21 cellular contexts compared by ENCODE assay signal in the genomic region with DNA sequence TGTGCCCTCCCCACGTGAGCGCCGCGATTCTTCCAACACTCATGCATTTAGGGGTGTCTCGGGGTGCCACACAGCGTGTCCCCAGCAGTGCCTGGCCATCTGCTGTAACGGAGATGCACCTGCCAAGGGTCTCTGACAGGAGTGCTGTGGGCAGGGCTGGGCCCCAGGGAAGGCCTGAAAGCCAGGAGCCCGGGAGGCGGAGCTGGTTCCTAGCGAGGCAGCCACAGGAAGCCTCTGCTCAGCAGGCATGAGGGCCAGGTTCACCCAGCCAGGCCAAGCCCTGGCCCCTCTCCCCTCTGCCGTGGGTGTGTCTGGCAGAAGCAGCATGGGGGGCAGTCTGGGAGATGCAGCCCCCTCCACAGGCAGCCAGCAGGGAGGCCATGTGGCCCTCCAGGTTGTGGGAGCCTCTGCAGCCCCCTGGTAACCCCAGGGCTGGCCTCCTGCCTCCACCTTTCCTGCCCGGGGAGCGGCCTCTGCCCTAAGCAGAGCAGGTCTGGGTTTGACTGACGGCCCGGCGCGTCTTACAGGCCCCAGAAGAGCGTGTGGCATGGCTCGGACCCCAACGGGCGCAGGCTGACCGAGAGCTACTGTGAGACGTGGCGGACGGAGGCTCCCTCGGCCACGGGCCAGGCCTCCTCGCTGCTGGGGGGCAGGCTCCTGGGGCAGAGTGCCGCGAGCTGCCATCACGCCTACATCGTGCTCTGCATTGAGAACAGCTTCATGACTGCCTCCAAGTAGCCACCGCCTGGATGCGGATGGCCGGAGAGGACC. TPM values are rescaled to one million over a fixed set of nuclear protein-coding genes. Genes with fewer than 3 reads are reported as not detected.
A peak's percentile ranks its signal among the peaks of the same experiment; 100 is the strongest.
DNase-seq lines count a peak whose midpoint lies in the region; ATAC-seq, FAIRE-seq and TF ChIP-seq lines count a peak whose summit lies in the region.
"Had no signal": no experiment of that assay in that cellular context is flagged by ENCODE, and none has a peak within 500 bp of the region (broad histone marks: within the 10 kb centered on the region; RNA-seq: fewer than 3 reads in every experiment).

No MANE protein-coding gene starts in this region.

- no peak for TF ChIP-seq POLR2A in HepG2 (IDR thresholded peaks at IDR 0.05; ENCODE audit: insufficient read depth in 1 of 2, low read depth in 2 of 2, low read length in 2 of 2)

- no peaks in the 10 kb centered on the region for H3K4me1 Mint-ChIP-seq in natural killer cell treated with Interleukin-12 subunit alpha and Interleukin-12 subunit beta and Interleukin-15 and Interleukin-18, amount 100 ng/mL, for 72 hours (ENCODE audit: low read depth in 2 of 2)
- no peaks in the 10 kb centered on the region for H3K4me1 Mint-ChIP-seq in natural killer cell
- H3K4me1 Mint-ChIP-seq: activated naive CD4-positive, alpha-beta T cell treated with anti-CD3 and anti-CD28 coated beads, Interleukin-2, amount 50 U/mL, for 24 hours had no signal

- H4K20me1 ChIP-seq in HepG2 (ENCODE audit: insufficient read depth, low read length), result no peaks in the 10 kb centered on the region

- FAIRE-seq in HepG2 (lab: Jason Lieb, UNC), result no peak
- FAIRE-seq: D721Med, GM19239 had no signal

- no peaks in the 10 kb centered on the region for H3K79me2 ChIP-seq in HepG2 (ENCODE audit: insufficient read depth, low read length)

- H3K9me3 ChIP-seq in HepG2 (ENCODE audit: low read length) (no peaks in the 10 kb centered on the region), upper lobe of right lung (no peaks in the 10 kb centered on the region)
- H3K9me3 ChIP-seq: body of pancreas, thoracic aorta had no signal

- no TSS peak for BruUV-seq in HepG2 (replicated peaks; lab: Mats Ljungman, UMichigan)

- POLR2A ChIA-PET in HepG2 (lab: Yijun Ruan, JAX), result interaction anchor here (1.6 kb wide), 1 partner anchor 13 kb away, joined by 8 read pairs; no protein-coding TSS in a partner anchor

- H3K36me3 ChIP-seq in HepG2 (replicated peaks in 1 of 2; ENCODE audit: control insufficient read depth in 1 of 2, insufficient read depth in 2 of 2, low read length in 2 of 2) (peaks cover 14 to 28% of the 10 kb centered on the region in 2 experiments; a peak in 3 of 5 replicates), upper lobe of right lung (peaks cover 7% of the 10 kb centered on the region)

- H3K4me3 Mint-ChIP-seq in natural killer cell treated with Interleukin-12 subunit alpha and Interleukin-12 subunit beta and Interleukin-15 and Interleukin-18, amount 100 ng/mL, for 72 hours, result no peak overlapping the region
- no peak overlapping the region for H3K4me3 Mint-ChIP-seq in natural killer cell
- H3K4me3 Mint-ChIP-seq: activated naive CD4-positive, alpha-beta T cell treated with anti-CD3 and anti-CD28 coated beads, Interleukin-2, amount 50 U/mL, for 24 hours; T-helper 2 cell treated with Interferon-gamma antibody and Interleukin-4, amounts not matched to agents 5 μg/mL and 100 μg/mL, for 36 hours had no signal

- H3K36me3 Mint-ChIP-seq in natural killer cell treated with Interleukin-12 subunit alpha and Interleukin-12 subunit beta and Interleukin-15 and Interleukin-18, amount 100 ng/mL, for 72 hours, result no peaks in the 10 kb centered on the region
- H3K36me3 Mint-ChIP-seq in natural killer cell, result no peaks in the 10 kb centered on the region
- H3K36me3 Mint-ChIP-seq: activated naive CD4-positive, alpha-beta T cell treated with anti-CD3 and anti-CD28 coated beads, Interleukin-2, amount 50 U/mL, for 24 hours had no signal

- no peak for ATAC-seq in natural killer cell treated with Interleukin-12 subunit alpha and Interleukin-12 subunit beta and Interleukin-15 and Interleukin-18, amount 100 ng/mL, for 72 hours
- ATAC-seq in natural killer cell (no peak), HepG2 (no peak), upper lobe of right lung (no peak), HG03521 (IDR thresholded peaks at IDR 0.05; ENCODE audit: unreplicated experiment) (no peak)
- ATAC-seq: body of pancreas had no signal

- H3K27me3 Mint-ChIP-seq in natural killer cell treated with Interleukin-12 subunit alpha and Interleukin-12 subunit beta and Interleukin-15 and Interleukin-18, amount 100 ng/mL, for 72 hours, result no peaks in the 10 kb centered on the region
- H3K27me3 Mint-ChIP-seq in natural killer cell (ENCODE audit: low read depth in 2 of 2), result no peaks in the 10 kb centered on the region
- H3K27me3 Mint-ChIP-seq: activated naive CD4-positive, alpha-beta T cell treated with anti-CD3 and anti-CD28 coated beads, Interleukin-2, amount 50 U/mL, for 24 hours had no signal

- TF ChIP-seq RAD21 in HepG2 (CRISPR knock-in tag; IDR thresholded peaks at IDR 0.05), result no peak

- in situ Hi-C loops in HepG2 (cut with HindIII; ENCODE audit: extremely low pct_ligation_motif_present, low pct_unique_long_range_greater_than_20kb), result no loop called here

- H3K4me3 ChIP-seq in HepG2 (replicated peaks in 1 of 3; ENCODE audit: insufficient read depth in 1 of 3, low read depth in 2 of 3, low read length in 3 of 3) (no peak overlapping the region), upper lobe of right lung (no peak overlapping the region)
- H3K4me3 ChIP-seq: body of pancreas, thoracic aorta had no signal

- H3K27me3 ChIP-seq in HepG2 (ENCODE audit: control insufficient read depth in 1 of 2, insufficient read depth in 2 of 2, low read length in 2 of 2) (no peaks in the 10 kb centered on the region), upper lobe of right lung (no peaks in the 10 kb centered on the region)
- H3K27me3 ChIP-seq: body of pancreas had no signal

- TF ChIP-seq EP300 in HepG2 (IDR thresholded peaks at IDR 0.05; ENCODE audit: low read depth in 2 of 2, low read length in 2 of 2), result no peak
- TF ChIP-seq EP300 in HepG2 (CRISPR knock-in tag; IDR thresholded peaks at IDR 0.05; ENCODE audit: borderline replicate concordance), result no peak

- peak overlapping the region; percentile 100 for H3K27ac ChIP-seq in VCaP
- H3K27ac ChIP-seq in HepG2 (ENCODE audit: extremely low read length, insufficient read depth, low read length), result no peak overlapping the region
- no peak overlapping the region for H3K27ac ChIP-seq in upper lobe of right lung
- H3K27ac ChIP-seq: thoracic aorta had no signal

- no peaks in the 10 kb centered on the region for H3K9me3 Mint-ChIP-seq in natural killer cell treated with Interleukin-12 subunit alpha and Interleukin-12 subunit beta and Interleukin-15 and Interleukin-18, amount 100 ng/mL, for 72 hours
- H3K9me3 Mint-ChIP-seq in natural killer cell, result no peaks in the 10 kb centered on the region
- H3K9me3 Mint-ChIP-seq: activated naive CD4-positive, alpha-beta T cell treated with anti-CD3 and anti-CD28 coated beads, Interleukin-2, amount 50 U/mL, for 24 hours; T-helper 2 cell treated with Interferon-gamma antibody and Interleukin-4, amounts not matched to agents 5 μg/mL and 100 μg/mL, for 36 hours had no signal

- H2AFZ ChIP-seq in HepG2 (ENCODE audit: low read length), result no peak overlapping the region

- H3K4me1 ChIP-seq in HepG2 (ENCODE audit: insufficient read depth, low read length) (peaks cover 19% of the 10 kb centered on the region), upper lobe of right lung (peaks cover 5% of the 10 kb centered on the region)

- intact Hi-C loops in natural killer cell (cut with micrococcal nuclease), result no loop called here
- intact Hi-C loops in HepG2 (cut with micrococcal nuclease; ENCODE audit: unreplicated experiment), result no loop called here
- intact Hi-C loops in upper lobe of right lung (cut with DNase I), result no loop called here

- DNase-seq in natural killer cell treated with Interleukin-12 subunit alpha and Interleukin-12 subunit beta and Interleukin-15 and Interleukin-18, amount 100 ng/mL, for 72 hours (ENCODE audit: low spot score), result peak; percentile 50
- DNase-seq in natural killer cell (no peak), HepG2 (ENCODE audit: low spot score) (no peak), upper lobe of right lung (peak; percentile 59), NCI-H748 (lab: John Stamatoyannopoulos, UW; ENCODE audit: unreplicated experiment) (no peak), midbrain (lab: John Stamatoyannopoulos, UW) (no peak)
- DNase-seq: activated CD4-positive, CD25-positive, alpha-beta regulatory T cell treated with anti-CD3 and anti-CD28 coated beads, Interleukin-2, amount 50 U/mL, for 72 hours; activated CD8-positive, alpha-beta memory T cell treated with anti-CD3 and anti-CD28 coated beads, Interleukin-2, amount 50 U/mL, for 48 hours; body of pancreas; dermis blood vessel endothelial cell; mesendoderm; NCI-H2029 treated with DMSO at 0.1 percent for 48 hours; NCI-H69; stimulated activated CD4-positive, alpha-beta T cell treated with anti-CD3 and anti-CD28 coated beads, Interleukin-2, amount 100 ng/mL, for 48 hours had no signal

- H3K4me2 ChIP-seq in HepG2 (ENCODE audit: low read depth, low read length), result no peak overlapping the region

- TF ChIP-seq CTCF in natural killer cell (IDR thresholded peaks at IDR 0.05) (no peak), VCaP (conservative IDR thresholded peaks at IDR 0.05) (no peak), HepG2 (CRISPR knock-in tag; IDR thresholded peaks at IDR 0.05) (no peak), upper lobe of right lung (IDR thresholded peaks at IDR 0.05) (no peak)

- no peak overlapping the region for H3K27ac Mint-ChIP-seq in natural killer cell treated with Interleukin-12 subunit alpha and Interleukin-12 subunit beta and Interleukin-15 and Interleukin-18, amount 100 ng/mL, for 72 hours
- H3K27ac Mint-ChIP-seq in natural killer cell, result no peak overlapping the region
- H3K27ac Mint-ChIP-seq: activated naive CD4-positive, alpha-beta T cell treated with anti-CD3 and anti-CD28 coated beads, Interleukin-2, amount 50 U/mL, for 24 hours; T-helper 2 cell treated with Interferon-gamma antibody and Interleukin-4, amounts not matched to agents 5 μg/mL and 100 μg/mL, for 36 hours had no signal

- WGBS in HepG2 (ENCODE audit: low lambda C conversion rate), result 89% methylated on average over 4 of the region's 35 CpGs

- H3K9ac ChIP-seq in HepG2 (ENCODE audit: insufficient read depth, low read depth, low read length), result no peak overlapping the region

- CTCF ChIA-PET in HepG2 (lab: Yijun Ruan, JAX; ENCODE audit: low intra/inter-chr PET ratio, low total read pairs), result no interaction called here

RNA-seq across cellular contexts. Expression of a gene that starts 30.4 kb away (rescaled TPM):
- 100 to 1,000 TPM in 1 of 2 donors, 10 to 100 TPM in 1; 23.3 to 110 TPM for total RNA-seq in natural killer cell treated with Interleukin-12 subunit alpha and Interleukin-12 subunit beta and Interleukin-15 and Interleukin-18, amount 100 ng/mL, for 72 hours
- total RNA-seq in natural killer cell, result 1 to 10 TPM; 2.5 to 9.0 (median 4.9) TPM
- 12.6 and 21.8 TPM in 2 replicates for total RNA-seq in HepG2 (2016; rRNA removed; fragmentation: Illumina TruSeq; extraction: Trizol)
- total RNA-seq in HepG2 (2016; cell fraction: cytosol; rRNA removed; fragmentation: Illumina TruSeq; extraction: Trizol; ENCODE audit: low read depth), result 4.8 and 5.6 TPM in 2 replicates
- total RNA-seq in HepG2 (2016; cell fraction: insoluble cytoplasmic fraction; rRNA removed; fragmentation: Illumina TruSeq; extraction: Trizol), result 11.0 and 23.6 TPM in 2 replicates
- total RNA-seq in HepG2 (2016; cell fraction: membrane; rRNA removed; fragmentation: Illumina TruSeq; extraction: Trizol), result 10.8 TPM in 2 replicates
- 21.2 and 27.4 TPM in 2 replicates for total RNA-seq in HepG2 (2016; cell fraction: nucleus; rRNA removed; fragmentation: Illumina TruSeq; extraction: Trizol)
- polyA plus RNA-seq in HepG2 (2011; rRNA removed), result 23.0 and 31.0 TPM in 2 replicates
- polyA plus RNA-seq in HepG2 (2011; cell fraction: cytosol; rRNA removed), result 14.5 and 24.7 TPM in 2 replicates
- 49.0 and 62.1 TPM in 2 replicates for polyA plus RNA-seq in HepG2 (2011; cell fraction: nucleus; rRNA removed)
- polyA plus RNA-seq in HepG2 (2012), result 18.0 and 36.8 TPM in 2 replicates
- 3.7 and 4.0 TPM in 2 replicates for polyA plus RNA-seq in HepG2 (2016; cell fraction: cytosol; fragmentation: Illumina TruSeq; extraction: Trizol; ENCODE audit: low read depth)
- 11.1 and 13.0 TPM in 2 replicates for polyA plus RNA-seq in HepG2 (2016; cell fraction: insoluble cytoplasmic fraction; fragmentation: Illumina TruSeq; extraction: Trizol; ENCODE audit: low read depth)
- polyA plus RNA-seq in HepG2 (2016; cell fraction: membrane; fragmentation: Illumina TruSeq; extraction: Trizol; ENCODE audit: low read depth), result 6.4 and 7.2 TPM in 2 replicates
- polyA plus RNA-seq in HepG2 (2016; cell fraction: nucleus; fragmentation: Illumina TruSeq; extraction: Trizol; ENCODE audit: insufficient read depth, low read depth), result 44.5 and 46.0 TPM in 2 replicates
- 42.0 and 128 TPM in 2 replicates for polyA minus RNA-seq in HepG2 (2011; rRNA and poly(A)+ RNA removed; ENCODE audit: low replicate concordance)
- polyA minus RNA-seq in HepG2 (2011; cell fraction: cytosol; rRNA and poly(A)+ RNA removed), result 32.2 and 34.4 TPM in 2 replicates
- polyA minus RNA-seq in HepG2 (2011; cell fraction: nucleus; rRNA and poly(A)+ RNA removed), result 12.2 and 14.7 TPM in 2 replicates
- total RNA-seq in upper lobe of right lung, result 39.3 TPM

Comparison
In these comparisons a context has a peak if more than half of its experiments do, and no peak if none do; other contexts are left out.
1. DNase-seq: peak in natural killer cell treated with Interleukin-12 subunit alpha and Interleukin-12 subunit beta and Interleukin-15 and Interleukin-18, amount 100 ng/mL, for 72 hours (single experiment) and upper lobe of right lung (single experiment); none in natural killer cell (single experiment), HepG2 (single experiment), NCI-H748 (single experiment) and midbrain (single experiment).